Comparison of ENCODE assay signal across 21 cellular contexts in genomic region chr10:76970795-76971519, GRCh38.
"Had no signal": no experiment of that assay in that cellular context is flagged by ENCODE, and none has a peak within 500 bp of the region (broad histone marks: within the 10 kb centered on the region; RNA-seq: fewer than 3 reads in every experiment).

No MANE protein-coding gene starts in this region.

- H3K4me3 ChIP-seq: esophagus squamous epithelium, heart right ventricle, mucosa of descending colon, spleen, suprapubic skin, upper lobe of right lung had no signal

- H3K27me3 ChIP-seq: brain microvascular endothelial cell, esophagus squamous epithelium, heart right ventricle, spleen, upper lobe of right lung had no signal

- ATAC-seq: activated CD4-positive, alpha-beta T cell treated with anti-CD3 and anti-CD28 coated beads for 36 hours; activated CD8-positive, alpha-beta T cell treated with anti-CD3 and anti-CD28 coated beads for 36 hours; heart right ventricle; left colon; mucosa of descending colon; naive thymus-derived CD8-positive, alpha-beta T cell; right cardiac atrium; T-helper 17 cell; upper lobe of right lung had no signal

- DNase-seq: activated CD4-positive, alpha-beta T cell treated with anti-CD3 and anti-CD28 coated beads for 36 hours; activated CD8-positive, alpha-beta T cell treated with anti-CD3 and anti-CD28 coated beads for 36 hours; activated gamma-delta T cell; activated T-cell treated with anti-CD3 and anti-CD28 coated beads, Interleukin-2, amount 50 U/mL, for 4 hours; brain microvascular endothelial cell; cortex of kidney; effector CD4-positive, alpha-beta T cell; esophagus squamous epithelium; heart right ventricle; left colon; mucosa of descending colon; naive thymus-derived CD8-positive, alpha-beta T cell; occipital lobe; right cardiac atrium; spleen; T-helper 17 cell; upper lobe of right lung; WERI-Rb-1 had no signal

- H3K4me1 ChIP-seq: esophagus squamous epithelium, heart right ventricle, spleen, upper lobe of right lung had no signal

- H3K27ac ChIP-seq: brain microvascular endothelial cell, esophagus squamous epithelium, heart right ventricle, spleen, suprapubic skin, upper lobe of right lung, WERI-Rb-1 had no signal

- FAIRE-seq: endothelial cell of umbilical vein, frontal cortex had no signal

- H3K9me3 ChIP-seq: esophagus squamous epithelium, heart right ventricle, mucosa of descending colon, spleen, suprapubic skin, upper lobe of right lung had no signal

- H3K36me3 ChIP-seq: brain microvascular endothelial cell, esophagus squamous epithelium, heart right ventricle, spleen, suprapubic skin, upper lobe of right lung, WERI-Rb-1 had no signal
